Comparison of ENCODE assay signal across 8 cellular contexts in the genomic region with DNA sequence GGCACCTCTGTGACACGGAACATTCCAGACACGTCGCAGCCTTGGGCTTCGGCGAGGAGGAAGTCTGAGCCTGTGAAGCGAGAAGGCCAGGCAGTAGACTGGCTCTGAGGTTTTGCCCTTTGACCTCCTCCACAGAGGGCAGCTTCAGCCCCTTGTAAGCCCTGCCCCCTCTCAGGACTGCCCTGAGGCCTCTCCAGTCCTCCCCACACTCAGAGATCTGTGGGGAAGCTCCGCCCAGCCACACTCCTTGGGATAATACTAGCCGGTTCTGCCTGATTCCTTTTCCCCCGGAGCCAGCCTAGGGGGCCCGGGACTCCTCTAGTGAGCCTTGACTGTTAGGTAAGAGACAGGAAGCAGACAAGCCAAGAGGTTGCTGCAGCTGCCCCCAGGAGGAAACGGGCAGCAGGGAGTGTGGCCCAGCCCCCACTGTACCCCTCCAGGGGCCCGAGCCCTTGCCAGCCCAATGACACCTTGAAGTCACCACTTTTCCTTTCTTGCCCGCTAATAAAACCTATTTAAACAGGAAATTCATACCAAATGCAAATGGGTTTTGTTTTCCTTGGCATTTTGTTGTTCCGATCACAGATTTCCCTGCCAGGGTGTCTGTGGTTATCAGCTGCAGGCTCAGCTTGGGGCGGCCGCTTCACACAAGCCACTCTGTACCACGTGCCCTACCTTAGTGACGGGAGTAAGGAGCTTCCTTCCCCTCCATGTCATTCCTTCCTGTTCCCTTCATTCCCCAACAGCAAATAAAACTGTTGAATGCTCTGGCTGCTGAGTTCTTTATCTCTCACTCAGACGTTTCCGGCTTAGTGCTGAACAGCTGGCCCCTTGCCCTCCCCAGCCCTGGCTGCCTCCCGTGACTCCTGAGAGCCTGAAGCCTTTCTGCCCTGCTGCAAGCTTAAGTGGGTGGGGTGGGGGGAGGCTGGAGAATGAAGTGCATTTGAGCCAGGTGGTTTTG.
DNase-seq lines count a peak whose midpoint lies in the region; ATAC-seq and TF ChIP-seq lines count a peak whose summit lies in the region.

No MANE protein-coding gene starts in this region.

- peak; percentile 70 for ATAC-seq in GM19463 (IDR thresholded peaks at IDR 0.05; ENCODE audit: unreplicated experiment)
- ATAC-seq in stimulated activated naive CD8-positive, alpha-beta T cell treated with anti-CD3 and anti-CD28 coated beads, Interleukin-15, amount 100 ng/mL, for 72 hours, result peak; percentile 83

- H3K9me3 ChIP-seq in HUES6 (ENCODE audit: control insufficient read depth, insufficient read depth, low read depth, low read length) (no peaks in the 10 kb centered on the region), colonic mucosa (no peaks in the 10 kb centered on the region)

- peaks cover 30% of the 10 kb centered on the region for H3K36me3 ChIP-seq in HUES6 (ENCODE audit: control insufficient read depth, insufficient read depth, low read length)
- H3K36me3 ChIP-seq in colonic mucosa, result no peaks in the 10 kb centered on the region

- H3K4me3 ChIP-seq in HUES6 (ENCODE audit: low read depth, low read length) (0 out of 2 replicates have a peak overlapping the region, but pooled peaks have one; percentile 8), colonic mucosa (peak overlapping the region; percentile 21)

- DNase-seq in DMS 273 treated with DMSO at 0.1 percent for 48 hours (lab: John Stamatoyannopoulos, UW), result peak; percentile 60
- peak; percentile 87 for DNase-seq in RPMI7951 (ENCODE audit: low read depth)
- DNase-seq in colonic mucosa, result peak; percentile 79
- peak; percentile 89 for DNase-seq in left kidney (ENCODE audit: low read depth, low spot score)
- peak; percentile 20 to 35 for DNase-seq in stimulated activated naive CD8-positive, alpha-beta T cell treated with anti-CD3 and anti-CD28 coated beads, Interleukin-15, amount 100 ng/mL, for 72 hours
- no peak for DNase-seq in NCI-H1436 (lab: John Stamatoyannopoulos, UW)

- peak overlapping the region; percentile 52 to 74 for H3K4me3 Mint-ChIP-seq in stimulated activated naive CD8-positive, alpha-beta T cell treated with anti-CD3 and anti-CD28 coated beads, Interleukin-15, amount 100 ng/mL, for 72 hours

- H3K4me1 Mint-ChIP-seq in stimulated activated naive CD8-positive, alpha-beta T cell treated with anti-CD3 and anti-CD28 coated beads, Interleukin-15, amount 100 ng/mL, for 72 hours, result peaks cover 40% of the 10 kb centered on the region

- no peak for TF ChIP-seq CTCF in colonic mucosa (IDR thresholded peaks at IDR 0.05)

- H3K27ac Mint-ChIP-seq in stimulated activated naive CD8-positive, alpha-beta T cell treated with anti-CD3 and anti-CD28 coated beads, Interleukin-15, amount 100 ng/mL, for 72 hours, result peak overlapping the region; percentile 89 to 94

- H3K9ac ChIP-seq in HUES6 (ENCODE audit: low read length), result peak overlapping the region; percentile 65
- peak overlapping the region in 1 of 2 donors; percentile 63 for H3K9ac ChIP-seq in colonic mucosa (ENCODE audit: low read depth in 2 of 2, low read length in 2 of 2)

- H3K4me1 ChIP-seq in HUES6 (ENCODE audit: control insufficient read depth, insufficient read depth, low read length), result peaks cover 31% of the 10 kb centered on the region
- H3K4me1 ChIP-seq in colonic mucosa, result peaks cover 12% of the 10 kb centered on the region

- H3K27me3 ChIP-seq in HUES6 (ENCODE audit: control insufficient read depth, insufficient read depth, low read length), result no peaks in the 10 kb centered on the region
- no peaks in the 10 kb centered on the region for H3K27me3 ChIP-seq in colonic mucosa

- H3K9me3 Mint-ChIP-seq in stimulated activated naive CD8-positive, alpha-beta T cell treated with anti-CD3 and anti-CD28 coated beads, Interleukin-15, amount 100 ng/mL, for 72 hours, result no peaks in the 10 kb centered on the region

- intact Hi-C loops in colonic mucosa (cut with DNase I), result no loop called here

- H3K27ac ChIP-seq in HUES6 (ENCODE audit: low read depth, low read length), result peak overlapping the region; percentile 85
- H3K27ac ChIP-seq in colonic mucosa, result peak overlapping the region; percentile 67

- H3K27me3 Mint-ChIP-seq in stimulated activated naive CD8-positive, alpha-beta T cell treated with anti-CD3 and anti-CD28 coated beads, Interleukin-15, amount 100 ng/mL, for 72 hours, result no peaks in the 10 kb centered on the region
